ENCODE assay signal across 9 cellular contexts in genomic region chr21:34075760-34076159, GRCh38. TPM values are rescaled to one million over a fixed set of nuclear protein-coding genes. Genes with fewer than 3 reads are reported as not detected.
DNase-seq lines count a peak whose midpoint lies in the region; ATAC-seq and TF ChIP-seq lines count a peak whose summit lies in the region.
"Had no signal": no experiment of that assay in that cellular context is flagged by ENCODE, and none has a peak within 500 bp of the region (broad histone marks: within the 10 kb centered on the region; RNA-seq: fewer than 3 reads in every experiment).

No MANE protein-coding gene starts in this region.

- H2BK120ac ChIP-seq in trophoblast cell (ENCODE audit: insufficient read depth, low read length, poor library complexity), result no peak overlapping the region

- intact Hi-C loops in dorsolateral prefrontal cortex (cut with DNase I), result loop anchor here in 1 of 2 donors (10.0 kb wide), 1 partner anchor 529 kb away; no protein-coding TSS in a partner anchor

- peaks cover 19% of the 10 kb centered on the region for H3K79me1 ChIP-seq in trophoblast cell (ENCODE audit: low read length)

- no peaks in the 10 kb centered on the region for H3K27me3 ChIP-seq in DND-41 (ENCODE audit: insufficient read depth, low read length, poor library complexity)
- H3K27me3 ChIP-seq in dorsolateral prefrontal cortex, result no peaks in the 10 kb centered on the region
- no peaks in the 10 kb centered on the region for H3K27me3 ChIP-seq in trophoblast cell (ENCODE audit: insufficient read depth, low read length)

- H3K4me3 ChIP-seq in DND-41 (ENCODE audit: low read depth in 1 of 2, low read length in 2 of 2), result peak overlapping the region; percentile 92 to 94; a peak in 3 of 4 replicates
- H3K4me3 ChIP-seq in NB4 (ENCODE audit: low read depth, low read length), result peak overlapping the region; percentile 81
- peak overlapping the region in 52 of 59 donors; percentile 1 to 89 (median 74) for H3K4me3 ChIP-seq in dorsolateral prefrontal cortex
- no peak overlapping the region for H3K4me3 ChIP-seq in trophoblast cell (ENCODE audit: low read depth, low read length)

- peaks cover 74% of the 10 kb centered on the region for H3K4me1 ChIP-seq in DND-41 (ENCODE audit: insufficient read depth, low read length)
- peaks cover 4 to 6% of the 10 kb centered on the region in 2 experiments for H3K4me1 ChIP-seq in trophoblast cell (ENCODE audit: control insufficient read depth in 1 of 2, insufficient read depth in 2 of 2, low read length in 2 of 2)

- H3K4me2 ChIP-seq in DND-41 (ENCODE audit: insufficient read depth, low read length) (peak overlapping the region; percentile 95), trophoblast cell (ENCODE audit: low read length) (peak overlapping the region; percentile 47)

- H2AK5ac ChIP-seq in trophoblast cell (ENCODE audit: low read length), result no peak overlapping the region

- H3K18ac ChIP-seq in trophoblast cell (ENCODE audit: low read length), result no peak overlapping the region

- no peak overlapping the region for H4K8ac ChIP-seq in trophoblast cell (ENCODE audit: low read depth, low read length)

- H3K14ac ChIP-seq in trophoblast cell (ENCODE audit: low read length), result no peak overlapping the region

- TF ChIP-seq CTCF in DND-41 (IDR thresholded peaks at IDR 0.05; ENCODE audit: borderline replicate concordance, extremely low read depth, low read length, poor library complexity, severe bottlenecking) (no peak), NB4 (IDR thresholded peaks at IDR 0.05; ENCODE audit: low read depth, low read length) (no peak), dorsolateral prefrontal cortex (IDR thresholded peaks at IDR 0.05 in 54 of 56, conservative IDR thresholded peaks at IDR 0.05 in 2 of 56; ENCODE audit: low read depth in 1 of 56, partially characterized antibody in 56 of 56) (no peak)

- H2AFZ ChIP-seq in DND-41 (ENCODE audit: low read depth, low read length) (no peak overlapping the region), trophoblast cell (ENCODE audit: insufficient read depth, low read length, poor library complexity) (no peak overlapping the region)

- H3K9ac ChIP-seq in DND-41 (ENCODE audit: low read depth, low read length) (peak overlapping the region; percentile 89), trophoblast cell (ENCODE audit: low read length) (no peak overlapping the region)

- whole genome bisulfite sequencing in trophoblast cell (ENCODE audit: extremely low coverage, insufficient coverage, insufficient read length), result 100% methylated on average over 1 of the region's 7 CpGs

- TF ChIP-seq POLR2A in NB4 (IDR thresholded peaks at IDR 0.05; ENCODE audit: extremely low read depth, insufficient read length), result no peak

- H4K91ac ChIP-seq in trophoblast cell (ENCODE audit: low read depth, low read length), result no peak overlapping the region

- peaks cover 72% of the 10 kb centered on the region for H3K79me2 ChIP-seq in DND-41 (ENCODE audit: insufficient read depth, low read length)
- H3K79me2 ChIP-seq in trophoblast cell (ENCODE audit: control insufficient read depth, insufficient read depth, low read length, poor library complexity), result peaks cover 14% of the 10 kb centered on the region

- H3K27ac ChIP-seq in DND-41 (ENCODE audit: low read length) (peak overlapping the region; percentile 81), dorsolateral prefrontal cortex (no peak overlapping the region), trophoblast cell (ENCODE audit: low read depth, low read length) (no peak overlapping the region)

- ATAC-seq in DND-41 (ENCODE audit: insufficient read depth, low read depth), result peak; percentile 47
- ATAC-seq in GM21390 (IDR thresholded peaks at IDR 0.05; ENCODE audit: unreplicated experiment), result no peak
- ATAC-seq in HG03342 (IDR thresholded peaks at IDR 0.05; ENCODE audit: unreplicated experiment), result no peak
- no peak for ATAC-seq in GM21528 (IDR thresholded peaks at IDR 0.05; ENCODE audit: low FRiP score, unreplicated experiment)
- no peak for ATAC-seq in HG03469 (IDR thresholded peaks at IDR 0.05; ENCODE audit: unreplicated experiment)

- H3K36me3 ChIP-seq in DND-41 (ENCODE audit: insufficient read depth, low read length), result peaks cover 49% of the 10 kb centered on the region
- H3K36me3 ChIP-seq in trophoblast cell (ENCODE audit: control insufficient read depth in 1 of 2, insufficient read depth in 2 of 2, low read length in 2 of 2), result peaks cover 0 to 4% of the 10 kb centered on the region in 2 experiments

- H2BK5ac ChIP-seq in trophoblast cell (ENCODE audit: low read depth, low read length, poor library complexity), result no peak overlapping the region

- no peak overlapping the region for H3K23ac ChIP-seq in trophoblast cell (ENCODE audit: low read length)

- H4K20me1 ChIP-seq in DND-41 (ENCODE audit: insufficient read depth, low read length), result peaks cover 38% of the 10 kb centered on the region; the same call in 1 of the 2 replicates

- no peak overlapping the region for H3K4ac ChIP-seq in trophoblast cell (ENCODE audit: low read depth, low read length)

- H3K9me3 ChIP-seq in DND-41 (ENCODE audit: insufficient read depth, low read length, severe bottlenecking) (no peaks in the 10 kb centered on the region), trophoblast cell (ENCODE audit: insufficient read depth, low read depth, low read length) (no peaks in the 10 kb centered on the region)

- H4K12ac ChIP-seq in trophoblast cell (ENCODE audit: low read depth, low read length), result no peak overlapping the region

- DNase-seq in DND-41 (peak; percentile 57), NB4 (ENCODE audit: low read depth) (peak; percentile 48), dorsolateral prefrontal cortex (no peak), trophoblast cell (no peak)
- DNase-seq: NCI-H510A treated with DMSO at 0.1 percent for 48 hours had no signal

- no peak overlapping the region for H2BK12ac ChIP-seq in trophoblast cell (ENCODE audit: low read length)

RNA-seq across cellular contexts. Expression of gene MRPS6, which starts 2.4 kb away (rescaled TPM):
- 100 to 1,000 TPM in 5 of 120 experiments, 10 to 100 TPM in 115; 22.1 to 132 (median 50.4) TPM for total RNA-seq in dorsolateral prefrontal cortex
- polyA plus RNA-seq in trophoblast cell (2013), result 172 TPM in 2 replicates

RNA-seq across cellular contexts. Expression of gene SLC5A3, which starts 2.4 kb away (rescaled TPM):
- 100 to 1,000 TPM in 1 of 120 experiments, 10 to 100 TPM in 119; 11.1 to 102 (median 27.3) TPM for total RNA-seq in dorsolateral prefrontal cortex
- polyA plus RNA-seq in trophoblast cell (2013), result 4.2 and 4.5 TPM in 2 replicates

Comparison
In these comparisons a context has a peak if more than half of its experiments do, and no peak if none do; other contexts are left out.
1. DNase-seq: peak in DND-41 (single experiment) and NB4 (single experiment); none in dorsolateral prefrontal cortex (0 of 10) and trophoblast cell (0 of 2).